ENCODE assay signal across 19 cellular contexts in the genomic region with DNA sequence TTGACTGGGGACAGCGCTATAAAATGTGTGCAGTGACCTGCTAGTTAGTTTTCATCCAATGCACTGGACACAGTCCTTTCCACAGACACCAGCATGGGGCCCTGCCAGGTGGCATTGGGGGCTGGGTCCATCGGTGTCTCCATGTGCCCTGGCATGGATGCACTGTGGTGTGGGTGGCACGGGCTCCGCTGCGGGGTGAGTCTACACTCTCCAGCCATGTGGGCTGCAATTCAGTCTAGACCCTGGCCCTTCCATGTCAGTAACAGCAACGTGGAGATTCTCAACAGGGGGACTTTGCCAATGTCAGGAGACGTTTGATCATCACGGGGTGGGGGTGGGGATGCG.
DNase-seq lines count a peak whose midpoint lies in the region; ATAC-seq and TF ChIP-seq lines count a peak whose summit lies in the region.
"Had no signal": no experiment of that assay in that cellular context is flagged by ENCODE, and none has a peak within 500 bp of the region (broad histone marks: within the 10 kb centered on the region; RNA-seq: fewer than 3 reads in every experiment).

No MANE protein-coding gene starts in this region.

- H3K9ac ChIP-seq in Loucy (ENCODE audit: low read depth, low read length, poor library complexity, severe bottlenecking) (no peak overlapping the region), mesenchymal stem cell (ENCODE audit: low read length) (no peak overlapping the region)

- peaks cover 28% of the 10 kb centered on the region for H3K4me1 Mint-ChIP-seq in activated CD4-positive, alpha-beta memory T cell treated with anti-CD3 and anti-CD28 coated beads, Interleukin-2, amount 10 ng/mL, durations not matched to agents 7 days and 5 days
- H3K4me1 Mint-ChIP-seq in activated CD4-positive, alpha-beta memory T cell treated with anti-CD3 and anti-CD28 coated beads for 36 hours (ENCODE audit: low read depth) = peaks cover 20% of the 10 kb centered on the region

- CTCF ChIA-PET in activated CD4-positive, alpha-beta memory T cell treated with anti-CD3 and anti-CD28 coated beads, Interleukin-2, amount 10 ng/mL, durations not matched to agents 7 days and 5 days (lab: Charles Lee) = interaction anchor here (0.6 kb wide), 1 partner anchor 145 kb away, joined by 3 read pairs; no protein-coding TSS in a partner anchor
- CTCF ChIA-PET in activated CD4-positive, alpha-beta memory T cell treated with anti-CD3 and anti-CD28 coated beads for 36 hours (lab: Charles Lee) = no interaction called here

- H3K79me2 ChIP-seq in Loucy (ENCODE audit: insufficient read depth, low read length) = no peaks in the 10 kb centered on the region

- H2AFZ ChIP-seq in Loucy (ENCODE audit: low read length) (no peak overlapping the region), mesenchymal stem cell (ENCODE audit: low read depth, low read length) (no peak overlapping the region)
- H2AFZ ChIP-seq: GM23338 had no signal

- no peaks in the 10 kb centered on the region for H3K27me3 Mint-ChIP-seq in activated CD4-positive, alpha-beta memory T cell treated with anti-CD3 and anti-CD28 coated beads, Interleukin-2, amount 10 ng/mL, durations not matched to agents 7 days and 5 days
- H3K27me3 Mint-ChIP-seq in activated CD4-positive, alpha-beta memory T cell treated with anti-CD3 and anti-CD28 coated beads for 36 hours = no peaks in the 10 kb centered on the region
- H3K27me3 Mint-ChIP-seq: IgD-negative memory B cell had no signal

- no peak for DNase-seq in activated CD4-positive, alpha-beta memory T cell treated with anti-CD3 and anti-CD28 coated beads, Interleukin-2, amount 10 ng/mL, durations not matched to agents 7 days and 5 days
- no peak for DNase-seq in activated CD4-positive, alpha-beta memory T cell treated with anti-CD3 and anti-CD28 coated beads for 36 hours
- DNase-seq in mesenchymal stem cell = no peak
- peak; percentile 40 to 44 for DNase-seq in aorta
- DNase-seq: Caco-2, DMS 273 treated with DMSO at 0.1 percent for 48 hours, DMS79 treated with DMSO at 0.1 percent for 48 hours, NCI-H1694 treated with DMSO at 0.1 percent for 48 hours, NCI-H2081 treated with DMSO at 0.1 percent for 48 hours, NCI-H2171 treated with DMSO at 0.1 percent for 48 hours, NCI-H526, PC-3 had no signal

- peaks cover 61% of the 10 kb centered on the region for H3K4me1 ChIP-seq in Loucy (ENCODE audit: insufficient read depth, low read length, poor library complexity, severe bottlenecking)
- peaks cover 4% of the 10 kb centered on the region for H3K4me1 ChIP-seq in mesenchymal stem cell (ENCODE audit: control insufficient read depth, insufficient read depth, low read depth, low read length)
- H3K4me1 ChIP-seq in aorta (ENCODE audit: control insufficient read depth in 1 of 2, insufficient read depth in 2 of 2, low read length in 2 of 2) = no peaks in the 10 kb centered on the region
- H3K4me1 ChIP-seq: Caco-2 had no signal

- H2BK12ac ChIP-seq in mesenchymal stem cell (ENCODE audit: low read length in 2 of 2) = no peak overlapping the region

- H2BK15ac ChIP-seq in mesenchymal stem cell (ENCODE audit: low read depth, poor library complexity, severe bottlenecking) = peak overlapping the region; percentile 13

- no peak overlapping the region for H4K8ac ChIP-seq in mesenchymal stem cell (ENCODE audit: low read length)

- H3K27ac ChIP-seq in mesenchymal stem cell (ENCODE audit: low read length, poor library complexity, severe bottlenecking) (no peak overlapping the region), aorta (ENCODE audit: low read depth in 1 of 2, low read length in 2 of 2) (no peak overlapping the region)

- H3K4ac ChIP-seq in mesenchymal stem cell (ENCODE audit: low read depth in 1 of 2, low read length in 2 of 2) = no peak overlapping the region

- H3K27me3 ChIP-seq in Loucy (ENCODE audit: insufficient read depth, low read length, poor library complexity, severe bottlenecking) (no peaks in the 10 kb centered on the region), mesenchymal stem cell (ENCODE audit: control insufficient read depth in 1 of 2, insufficient read depth in 1 of 2, low read length in 2 of 2) (no peaks in the 10 kb centered on the region), aorta (ENCODE audit: control insufficient read depth in 1 of 2, insufficient read depth in 2 of 2, low read length in 1 of 2) (no peaks in the 10 kb centered on the region)

- 98% methylated on average over 9 of the region's 9 CpGs for WGBS in mesenchymal stem cell
- 94 to 96% methylated on average over 9 of the region's 9 CpGs for WGBS in aorta, 2 donors

- ATAC-seq in aorta (ENCODE audit: low FRiP score) (no peak), GM21576 (IDR thresholded peaks at IDR 0.05; ENCODE audit: unreplicated experiment) (no peak), HG03354 (IDR thresholded peaks at IDR 0.05; ENCODE audit: poor library complexity, severe bottlenecking, unreplicated experiment) (no peak), HG02852 (IDR thresholded peaks at IDR 0.05; ENCODE audit: unreplicated experiment) (no peak)
- ATAC-seq: GM12878, GM23338, PC-3 had no signal

- H3K79me1 ChIP-seq in mesenchymal stem cell (replicated peaks; ENCODE audit: low read length, poor library complexity, severe bottlenecking) = no peaks in the 10 kb centered on the region

- no peak overlapping the region for H2BK120ac ChIP-seq in mesenchymal stem cell (ENCODE audit: low read depth, low read length)

- peak overlapping the region; percentile 98 for H3K27ac Mint-ChIP-seq in activated CD4-positive, alpha-beta memory T cell treated with anti-CD3 and anti-CD28 coated beads, Interleukin-2, amount 10 ng/mL, durations not matched to agents 7 days and 5 days
- no peak overlapping the region for H3K27ac Mint-ChIP-seq in activated CD4-positive, alpha-beta memory T cell treated with anti-CD3 and anti-CD28 coated beads for 36 hours

- H3K4me3 ChIP-seq in Loucy (ENCODE audit: low read length, poor library complexity, severe bottlenecking) (peak overlapping the region; percentile 64), mesenchymal stem cell (ENCODE audit: insufficient read depth in 1 of 2, low read depth in 1 of 2, low read length in 2 of 2) (no peak overlapping the region), aorta (ENCODE audit: low read length in 2 of 2) (no peak overlapping the region)
- H3K4me3 ChIP-seq: GM12878, GM23338 had no signal

- H3K36me3 ChIP-seq in Loucy (ENCODE audit: insufficient read depth, low read length) (peaks cover 8% of the 10 kb centered on the region; the same call in 1 of the 2 replicates), mesenchymal stem cell (ENCODE audit: control insufficient read depth in 1 of 2, insufficient read depth in 2 of 2, low read depth in 1 of 2, low read length in 2 of 2) (peaks cover 14 to 23% of the 10 kb centered on the region in 2 experiments), aorta (ENCODE audit: control insufficient read depth in 1 of 2, insufficient read depth in 2 of 2, low read length in 1 of 2) (no peaks in the 10 kb centered on the region)

- H3K36me3 Mint-ChIP-seq in activated CD4-positive, alpha-beta memory T cell treated with anti-CD3 and anti-CD28 coated beads, Interleukin-2, amount 10 ng/mL, durations not matched to agents 7 days and 5 days (ENCODE audit: low read depth) = peaks cover 27% of the 10 kb centered on the region
- peaks cover 8% of the 10 kb centered on the region for H3K36me3 Mint-ChIP-seq in activated CD4-positive, alpha-beta memory T cell treated with anti-CD3 and anti-CD28 coated beads for 36 hours

- H3K14ac ChIP-seq in mesenchymal stem cell (ENCODE audit: low read length in 2 of 2) = no peak overlapping the region

- no peak for TF ChIP-seq CTCF in Loucy (conservative IDR thresholded peaks at IDR 0.05; ENCODE audit: low read length)

- peaks cover 17% of the 10 kb centered on the region for H3F3A ChIP-seq in Loucy (ENCODE audit: low read depth)

- no peaks in the 10 kb centered on the region for H4K20me1 ChIP-seq in Loucy (ENCODE audit: insufficient read depth, low read length, poor library complexity, severe bottlenecking)

- H3K9me3 ChIP-seq in Loucy (ENCODE audit: insufficient read depth, low read depth, low read length) (peaks cover 22% of the 10 kb centered on the region), mesenchymal stem cell (ENCODE audit: control insufficient read depth, low read length) (no peaks in the 10 kb centered on the region), aorta (ENCODE audit: control insufficient read depth, low read length) (no peaks in the 10 kb centered on the region)
- H3K9me3 ChIP-seq: Caco-2 had no signal

- H3K4me2 ChIP-seq in Loucy (ENCODE audit: low read depth, low read length, poor library complexity, severe bottlenecking) = no peak overlapping the region
- no peak overlapping the region for H3K4me2 ChIP-seq in mesenchymal stem cell (ENCODE audit: low read length, poor library complexity, severe bottlenecking)
- H3K4me2 ChIP-seq: GM23338 had no signal

- no peak overlapping the region for H2AK5ac ChIP-seq in mesenchymal stem cell (ENCODE audit: low read length, severe bottlenecking)

- H3K9me3 Mint-ChIP-seq in activated CD4-positive, alpha-beta memory T cell treated with anti-CD3 and anti-CD28 coated beads, Interleukin-2, amount 10 ng/mL, durations not matched to agents 7 days and 5 days = peaks cover 10% of the 10 kb centered on the region
- no peaks in the 10 kb centered on the region for H3K9me3 Mint-ChIP-seq in activated CD4-positive, alpha-beta memory T cell treated with anti-CD3 and anti-CD28 coated beads for 36 hours
- H3K9me3 Mint-ChIP-seq: GM23338 had no signal

- peak overlapping the region; percentile 22 for H4K91ac ChIP-seq in mesenchymal stem cell (ENCODE audit: low read length)

- no peak overlapping the region for H3K18ac ChIP-seq in mesenchymal stem cell (ENCODE audit: low read depth in 1 of 2, low read length in 2 of 2)

- H3K23ac ChIP-seq in mesenchymal stem cell (ENCODE audit: low read length in 2 of 2) = no peak overlapping the region

- no peaks in the 10 kb centered on the region for H3K9me2 ChIP-seq in Loucy (replicated peaks; ENCODE audit: low read depth, low read length)

- no peak overlapping the region for H3K4me3 Mint-ChIP-seq in activated CD4-positive, alpha-beta memory T cell treated with anti-CD3 and anti-CD28 coated beads, Interleukin-2, amount 10 ng/mL, durations not matched to agents 7 days and 5 days
- H3K4me3 Mint-ChIP-seq in activated CD4-positive, alpha-beta memory T cell treated with anti-CD3 and anti-CD28 coated beads for 36 hours = no peak overlapping the region
- H3K4me3 Mint-ChIP-seq: GM23338 had no signal

- POLR2A ChIA-PET in activated CD4-positive, alpha-beta memory T cell treated with anti-CD3 and anti-CD28 coated beads, Interleukin-2, amount 10 ng/mL, durations not matched to agents 7 days and 5 days (lab: Charles Lee) = no interaction called here
- POLR2A ChIA-PET in activated CD4-positive, alpha-beta memory T cell treated with anti-CD3 and anti-CD28 coated beads for 36 hours (lab: Charles Lee) = no interaction called here

- no peak overlapping the region for H2BK5ac ChIP-seq in mesenchymal stem cell (ENCODE audit: low read depth, low read length, poor library complexity, severe bottlenecking)

- intact Hi-C loops in activated CD4-positive, alpha-beta memory T cell treated with anti-CD3 and anti-CD28 coated beads for 36 hours (cut with micrococcal nuclease) = loop anchor here (5.0 to 10.0 kb wide), 2 partner anchors 144 to 468 kb away; a partner anchor contains a TSS
- intact Hi-C loops in aorta (cut with DNase I) = no loop called here

Comparison
In these comparisons a context has a peak if more than half of its experiments do, and no peak if none do; other contexts are left out.
1. DNase-seq: peak in aorta (2 of 2); none in activated CD4-positive, alpha-beta memory T cell treated with anti-CD3 and anti-CD28 coated beads, Interleukin-2, amount 10 ng/mL, durations not matched to agents 7 days and 5 days (single experiment), activated CD4-positive, alpha-beta memory T cell treated with anti-CD3 and anti-CD28 coated beads for 36 hours (single experiment) and mesenchymal stem cell (single experiment).